1 cellular context compared by ENCODE assay signal in genomic region chr12:121580959-121581680, GRCh38.
TF ChIP-seq lines count a peak whose summit lies in the region.

KDM2B (minus strand) TSS chr12:121581023; CDS start chr12:121580911, 112 bp downstream.

TF ChIP-seq in K562, 482 proteins besides CTCF, POLR2A, EP300 and RAD21 (continued from another document and continues in another):
- TF ChIP-seq, protein P1, sequence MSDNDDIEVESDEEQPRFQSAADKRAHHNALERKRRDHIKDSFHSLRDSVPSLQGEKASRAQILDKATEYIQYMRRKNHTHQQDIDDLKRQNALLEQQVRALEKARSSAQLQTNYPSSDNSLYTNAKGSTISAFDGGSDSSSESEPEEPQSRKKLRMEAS (CRISPR knock-in tag; IDR thresholded peaks at IDR 0.05): no peak
- 0 out of 2 replicates have a peak, but pooled peaks have one; percentile 39 for TF ChIP-seq ELF1 (tag; IDR thresholded peaks at IDR 0.05)
- TF ChIP-seq ZNF668 (CRISPR knock-in tag; IDR thresholded peaks at IDR 0.05): no peak
- TF ChIP-seq, protein P2, sequence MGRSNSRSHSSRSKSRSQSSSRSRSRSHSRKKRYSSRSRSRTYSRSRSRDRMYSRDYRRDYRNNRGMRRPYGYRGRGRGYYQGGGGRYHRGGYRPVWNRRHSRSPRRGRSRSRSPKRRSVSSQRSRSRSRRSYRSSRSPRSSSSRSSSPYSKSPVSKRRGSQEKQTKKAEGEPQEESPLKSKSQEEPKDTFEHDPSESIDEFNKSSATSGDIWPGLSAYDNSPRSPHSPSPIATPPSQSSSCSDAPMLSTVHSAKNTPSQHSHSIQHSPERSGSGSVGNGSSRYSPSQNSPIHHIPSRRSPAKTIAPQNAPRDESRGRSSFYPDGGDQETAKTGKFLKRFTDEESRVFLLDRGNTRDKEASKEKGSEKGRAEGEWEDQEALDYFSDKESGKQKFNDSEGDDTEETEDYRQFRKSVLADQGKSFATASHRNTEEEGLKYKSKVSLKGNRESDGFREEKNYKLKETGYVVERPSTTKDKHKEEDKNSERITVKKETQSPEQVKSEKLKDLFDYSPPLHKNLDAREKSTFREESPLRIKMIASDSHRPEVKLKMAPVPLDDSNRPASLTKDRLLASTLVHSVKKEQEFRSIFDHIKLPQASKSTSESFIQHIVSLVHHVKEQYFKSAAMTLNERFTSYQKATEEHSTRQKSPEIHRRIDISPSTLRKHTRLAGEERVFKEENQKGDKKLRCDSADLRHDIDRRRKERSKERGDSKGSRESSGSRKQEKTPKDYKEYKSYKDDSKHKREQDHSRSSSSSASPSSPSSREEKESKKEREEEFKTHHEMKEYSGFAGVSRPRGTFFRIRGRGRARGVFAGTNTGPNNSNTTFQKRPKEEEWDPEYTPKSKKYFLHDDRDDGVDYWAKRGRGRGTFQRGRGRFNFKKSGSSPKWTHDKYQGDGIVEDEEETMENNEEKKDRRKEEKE (IDR thresholded peaks at IDR 0.05; ENCODE audit: borderline replicate concordance in 1 of 2, control insufficient read depth in 1 of 2, low read depth in 2 of 2, low read length in 1 of 2): no peak
- TF ChIP-seq ZNF384 (IDR thresholded peaks at IDR 0.05; ENCODE audit: low read depth, low read length): no peak; the same call in 1 of the 2 replicates
- no peak for TF ChIP-seq FOXP1 (CRISPR knock-in tag; IDR thresholded peaks at IDR 0.05)
- TF ChIP-seq GMEB1 (CRISPR knock-in tag; IDR thresholded peaks at IDR 0.05): no peak
- no peak for TF ChIP-seq POLR2AphosphoS2 (IDR thresholded peaks at IDR 0.05; ENCODE audit: low read length)
- TF ChIP-seq, protein P3, sequence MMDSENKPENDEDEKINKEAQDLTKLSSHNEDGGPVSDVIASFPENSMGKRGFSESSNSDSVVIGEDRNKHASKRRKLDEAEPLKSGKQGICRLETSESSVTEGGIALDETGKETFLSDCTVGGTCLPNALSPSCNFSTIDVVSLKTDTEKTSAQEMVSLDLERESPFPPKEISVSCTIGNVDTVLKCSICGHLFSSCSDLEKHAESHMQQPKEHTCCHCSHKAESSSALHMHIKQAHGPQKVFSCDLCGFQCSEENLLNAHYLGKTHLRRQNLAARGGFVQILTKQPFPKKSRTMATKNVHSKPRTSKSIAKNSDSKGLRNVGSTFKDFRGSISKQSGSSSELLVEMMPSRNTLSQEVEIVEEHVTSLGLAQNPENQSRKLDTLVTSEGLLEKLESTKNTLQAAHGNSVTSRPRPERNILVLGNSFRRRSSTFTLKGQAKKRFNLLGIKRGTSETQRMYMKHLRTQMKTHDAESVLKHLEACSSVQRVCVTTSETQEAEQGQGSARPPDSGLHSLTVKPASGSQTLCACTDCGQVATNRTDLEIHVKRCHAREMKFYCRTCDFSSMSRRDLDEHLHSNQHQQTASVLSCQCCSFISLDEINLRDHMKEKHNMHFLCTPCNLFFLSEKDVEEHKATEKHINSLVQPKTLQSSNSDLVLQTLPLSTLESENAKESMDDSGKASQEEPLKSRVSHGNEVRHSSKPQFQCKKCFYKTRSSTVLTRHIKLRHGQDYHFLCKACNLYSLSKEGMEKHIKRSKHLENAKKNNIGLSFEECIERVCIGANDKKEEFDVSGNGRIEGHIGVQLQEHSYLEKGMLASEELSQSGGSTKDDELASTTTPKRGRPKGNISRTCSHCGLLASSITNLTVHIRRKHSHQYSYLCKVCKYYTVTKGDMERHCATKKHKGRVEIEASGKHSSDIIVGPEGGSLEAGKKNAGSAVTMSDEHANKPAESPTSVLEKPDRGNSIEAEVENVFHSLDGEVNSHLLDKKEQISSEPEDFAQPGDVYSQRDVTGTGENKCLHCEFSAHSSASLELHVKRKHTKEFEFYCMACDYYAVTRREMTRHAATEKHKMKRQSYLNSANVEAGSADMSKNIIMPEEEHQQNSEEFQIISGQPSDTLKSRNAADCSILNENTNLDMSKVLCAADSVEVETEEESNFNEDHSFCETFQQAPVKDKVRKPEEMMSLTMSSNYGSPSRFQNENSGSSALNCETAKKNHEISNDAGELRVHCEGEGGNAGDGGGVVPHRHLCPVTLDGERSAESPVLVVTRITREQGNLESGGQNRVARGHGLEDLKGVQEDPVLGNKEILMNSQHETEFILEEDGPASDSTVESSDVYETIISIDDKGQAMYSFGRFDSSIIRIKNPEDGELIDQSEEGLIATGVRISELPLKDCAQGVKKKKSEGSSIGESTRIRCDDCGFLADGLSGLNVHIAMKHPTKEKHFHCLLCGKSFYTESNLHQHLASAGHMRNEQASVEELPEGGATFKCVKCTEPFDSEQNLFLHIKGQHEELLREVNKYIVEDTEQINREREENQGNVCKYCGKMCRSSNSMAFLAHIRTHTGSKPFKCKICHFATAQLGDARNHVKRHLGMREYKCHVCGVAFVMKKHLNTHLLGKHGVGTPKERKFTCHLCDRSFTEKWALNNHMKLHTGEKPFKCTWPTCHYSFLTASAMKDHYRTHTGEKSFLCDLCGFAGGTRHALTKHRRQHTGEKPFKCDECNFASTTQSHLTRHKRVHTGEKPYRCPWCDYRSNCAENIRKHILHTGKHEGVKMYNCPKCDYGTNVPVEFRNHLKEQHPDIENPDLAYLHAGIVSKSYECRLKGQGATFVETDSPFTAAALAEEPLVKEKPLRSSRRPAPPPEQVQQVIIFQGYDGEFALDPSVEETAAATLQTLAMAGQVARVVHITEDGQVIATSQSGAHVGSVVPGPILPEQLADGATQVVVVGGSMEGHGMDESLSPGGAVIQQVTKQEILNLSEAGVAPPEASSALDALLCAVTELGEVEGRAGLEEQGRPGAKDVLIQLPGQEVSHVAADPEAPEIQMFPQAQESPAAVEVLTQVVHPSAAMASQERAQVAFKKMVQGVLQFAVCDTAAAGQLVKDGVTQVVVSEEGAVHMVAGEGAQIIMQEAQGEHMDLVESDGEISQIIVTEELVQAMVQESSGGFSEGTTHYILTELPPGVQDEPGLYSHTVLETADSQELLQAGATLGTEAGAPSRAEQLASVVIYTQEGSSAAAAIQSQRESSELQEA (IDR thresholded peaks at IDR 0.05; ENCODE audit: low read depth): no peak
- no peak for TF ChIP-seq SNRNP70 (optimal IDR thresholded peaks at IDR 0.05; ENCODE audit: low read depth, low read length)
- TF ChIP-seq CBX2 (IDR thresholded peaks at IDR 0.05; ENCODE audit: insufficient read depth, low read length, poor library complexity, severe bottlenecking): no peak
- 0 out of 4 replicates have a peak, but pooled peaks of 1 of the 2 experiments have one; percentile 44 for TF ChIP-seq TEAD1 (CRISPR knock-in tag; IDR thresholded peaks at IDR 0.05)
- no peak for TF ChIP-seq SMAD2 (IDR thresholded peaks at IDR 0.05; ENCODE audit: low read depth, low read length)
- TF ChIP-seq NRF1 (conservative IDR thresholded peaks at IDR 0.05 in 1 of 2, IDR thresholded peaks at IDR 0.05 in 1 of 2): peak; percentile 39 to 56; a peak in 3 of 4 replicates
- TF ChIP-seq CC2D1A (IDR thresholded peaks at IDR 0.05): no peak
- TF ChIP-seq HDAC2 (IDR thresholded peaks at IDR 0.05): peak; percentile 14; the same call in 1 of the 2 replicates
- no peak for TF ChIP-seq ZBED1 (IDR thresholded peaks at IDR 0.05)
- no peak for TF ChIP-seq HDAC6 (IDR thresholded peaks at IDR 0.05; ENCODE audit: low read depth, low read length)
- no peak for TF ChIP-seq ZFPM2 (CRISPR knock-in tag; IDR thresholded peaks at IDR 0.05)
- no peak for TF ChIP-seq ZKSCAN8 (CRISPR knock-in tag; IDR thresholded peaks at IDR 0.05)
- TF ChIP-seq ZEB2 (IDR thresholded peaks at IDR 0.05): peak; percentile 0; the same call in 1 of the 2 replicates
- TF ChIP-seq ZNF444 (CRISPR knock-in tag; IDR thresholded peaks at IDR 0.05): no peak
- TF ChIP-seq, protein P4, sequence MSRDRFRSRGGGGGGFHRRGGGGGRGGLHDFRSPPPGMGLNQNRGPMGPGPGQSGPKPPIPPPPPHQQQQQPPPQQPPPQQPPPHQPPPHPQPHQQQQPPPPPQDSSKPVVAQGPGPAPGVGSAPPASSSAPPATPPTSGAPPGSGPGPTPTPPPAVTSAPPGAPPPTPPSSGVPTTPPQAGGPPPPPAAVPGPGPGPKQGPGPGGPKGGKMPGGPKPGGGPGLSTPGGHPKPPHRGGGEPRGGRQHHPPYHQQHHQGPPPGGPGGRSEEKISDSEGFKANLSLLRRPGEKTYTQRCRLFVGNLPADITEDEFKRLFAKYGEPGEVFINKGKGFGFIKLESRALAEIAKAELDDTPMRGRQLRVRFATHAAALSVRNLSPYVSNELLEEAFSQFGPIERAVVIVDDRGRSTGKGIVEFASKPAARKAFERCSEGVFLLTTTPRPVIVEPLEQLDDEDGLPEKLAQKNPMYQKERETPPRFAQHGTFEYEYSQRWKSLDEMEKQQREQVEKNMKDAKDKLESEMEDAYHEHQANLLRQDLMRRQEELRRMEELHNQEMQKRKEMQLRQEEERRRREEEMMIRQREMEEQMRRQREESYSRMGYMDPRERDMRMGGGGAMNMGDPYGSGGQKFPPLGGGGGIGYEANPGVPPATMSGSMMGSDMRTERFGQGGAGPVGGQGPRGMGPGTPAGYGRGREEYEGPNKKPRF (IDR thresholded peaks at IDR 0.05; ENCODE audit: low read depth, low read length): no peak
- no peak for TF ChIP-seq ZNF282 (CRISPR knock-in tag; IDR thresholded peaks at IDR 0.05)
- TF ChIP-seq KLF16 (IDR thresholded peaks at IDR 0.05): peak; percentile 6; the same call in 1 of the 2 replicates
- TF ChIP-seq ARID2 (IDR thresholded peaks at IDR 0.05): no peak
- TF ChIP-seq CBFA2T3 (IDR thresholded peaks at IDR 0.05): peak; percentile 71
- TF ChIP-seq DIDO1 (tag; IDR thresholded peaks at IDR 0.05; ENCODE audit: low read depth): 0 out of 2 replicates have a peak, but pooled peaks have one; percentile 20
- TF ChIP-seq LCOR (CRISPR knock-in tag; IDR thresholded peaks at IDR 0.05): no peak
- TF ChIP-seq FIP1L1 (IDR thresholded peaks at IDR 0.05; ENCODE audit: low read depth, low read length, poor library complexity, severe bottlenecking): no peak
- TF ChIP-seq EHMT2 (IDR thresholded peaks at IDR 0.05): no peak
- no peak for TF ChIP-seq MYNN (IDR thresholded peaks at IDR 0.05)
- no peak for TF ChIP-seq MYNN (CRISPR knock-in tag; IDR thresholded peaks at IDR 0.05)
- no peak for TF ChIP-seq DDX20 (tag; IDR thresholded peaks at IDR 0.05; ENCODE audit: low read depth)
- TF ChIP-seq E2F6 (IDR thresholded peaks at IDR 0.05; ENCODE audit: borderline replicate concordance in 1 of 2, extremely low read depth in 1 of 2, insufficient read depth in 1 of 2, insufficient read length in 1 of 2, low read depth in 1 of 2, low read length in 1 of 2, poor library complexity in 1 of 2, severe bottlenecking in 1 of 2): no peak
- TF ChIP-seq ZFP36 (IDR thresholded peaks at IDR 0.05; ENCODE audit: low read depth, low read length, partially characterized antibody): no peak
- TF ChIP-seq ZFP30 (CRISPR knock-in tag; IDR thresholded peaks at IDR 0.05; ENCODE audit: borderline replicate concordance): no peak
- TF ChIP-seq GTF2E2 (tag; IDR thresholded peaks at IDR 0.05): no peak
- TF ChIP-seq L3MBTL2 (IDR thresholded peaks at IDR 0.05): peak; percentile 15; the same call in 1 of the 2 replicates
- TF ChIP-seq RAD51 (IDR thresholded peaks at IDR 0.05; ENCODE audit: borderline replicate concordance, low read depth): no peak
- no peak for TF ChIP-seq PATZ1 (CRISPR knock-in tag; IDR thresholded peaks at IDR 0.05; ENCODE audit: borderline replicate concordance)
- TF ChIP-seq HMG20B (CRISPR knock-in tag; IDR thresholded peaks at IDR 0.05): no peak
- no peak for TF ChIP-seq ZBTB17 (CRISPR knock-in tag; IDR thresholded peaks at IDR 0.05)
- TF ChIP-seq ZNF644 (tag; IDR thresholded peaks at IDR 0.05; ENCODE audit: low read depth): no peak
- no peak for TF ChIP-seq ILF3 (IDR thresholded peaks at IDR 0.05; ENCODE audit: borderline replicate concordance)
- no peak; the same call in 1 of the 2 replicates for TF ChIP-seq EP400 (IDR thresholded peaks at IDR 0.05)
- TF ChIP-seq KLF10 (CRISPR knock-in tag; IDR thresholded peaks at IDR 0.05): no peak
- no peak for TF ChIP-seq ETS1 (conservative IDR thresholded peaks at IDR 0.05; ENCODE audit: control insufficient read depth, low read depth, low read length)
- no peak for TF ChIP-seq MEF2D (tag; conservative IDR thresholded peaks at IDR 0.05; ENCODE audit: low read depth)
- no peak for TF ChIP-seq ZNF436 (CRISPR knock-in tag; IDR thresholded peaks at IDR 0.05)
